8 cellular contexts compared by ENCODE assay signal in genomic region chr3:141368062-141368924, GRCh38. TPM values are rescaled to one million over a fixed set of nuclear protein-coding genes. Genes with fewer than 3 reads are reported as not detected.
DNase-seq lines count a peak whose midpoint lies in the region; ATAC-seq and TF ChIP-seq lines count a peak whose summit lies in the region.

A gene with protein sequence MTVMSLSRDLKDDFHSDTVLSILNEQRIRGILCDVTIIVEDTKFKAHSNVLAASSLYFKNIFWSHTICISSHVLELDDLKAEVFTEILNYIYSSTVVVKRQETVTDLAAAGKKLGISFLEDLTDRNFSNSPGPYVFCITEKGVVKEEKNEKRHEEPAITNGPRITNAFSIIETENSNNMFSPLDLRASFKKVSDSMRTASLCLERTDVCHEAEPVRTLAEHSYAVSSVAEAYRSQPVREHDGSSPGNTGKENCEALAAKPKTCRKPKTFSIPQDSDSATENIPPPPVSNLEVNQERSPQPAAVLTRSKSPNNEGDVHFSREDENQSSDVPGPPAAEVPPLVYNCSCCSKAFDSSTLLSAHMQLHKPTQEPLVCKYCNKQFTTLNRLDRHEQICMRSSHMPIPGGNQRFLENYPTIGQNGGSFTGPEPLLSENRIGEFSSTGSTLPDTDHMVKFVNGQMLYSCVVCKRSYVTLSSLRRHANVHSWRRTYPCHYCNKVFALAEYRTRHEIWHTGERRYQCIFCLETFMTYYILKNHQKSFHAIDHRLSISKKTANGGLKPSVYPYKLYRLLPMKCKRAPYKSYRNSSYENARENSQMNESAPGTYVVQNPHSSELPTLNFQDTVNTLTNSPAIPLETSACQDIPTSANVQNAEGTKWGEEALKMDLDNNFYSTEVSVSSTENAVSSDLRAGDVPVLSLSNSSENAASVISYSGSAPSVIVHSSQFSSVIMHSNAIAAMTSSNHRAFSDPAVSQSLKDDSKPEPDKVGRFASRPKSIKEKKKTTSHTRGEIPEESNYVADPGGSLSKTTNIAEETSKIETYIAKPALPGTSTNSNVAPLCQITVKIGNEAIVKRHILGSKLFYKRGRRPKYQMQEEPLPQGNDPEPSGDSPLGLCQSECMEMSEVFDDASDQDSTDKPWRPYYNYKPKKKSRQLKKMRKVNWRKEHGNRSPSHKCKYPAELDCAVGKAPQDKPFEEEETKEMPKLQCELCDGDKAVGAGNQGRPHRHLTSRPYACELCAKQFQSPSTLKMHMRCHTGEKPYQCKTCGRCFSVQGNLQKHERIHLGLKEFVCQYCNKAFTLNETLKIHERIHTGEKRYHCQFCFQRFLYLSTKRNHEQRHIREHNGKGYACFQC (N-terminal part only) (plus strand): TSS chr3:141368504. CDS start chr3:141442389, 73,885 bp downstream.

- DNase-seq in CD14-positive monocyte (ENCODE audit: low spot score) (peak; percentile 76), HS-27A (ENCODE audit: low read depth) (peak; percentile 97), globus pallidus (ENCODE audit: low spot score) (peak; percentile 96)
- no peak for DNase-seq in activated CD8-positive, alpha-beta T cell treated with anti-CD3 and anti-CD28 coated beads for 36 hours
- DNase-seq in stimulated activated CD4-positive, alpha-beta T cell treated with anti-CD3 and anti-CD28 coated beads, Interleukin-2, amount 100 ng/mL, for 24 hours: no peak
- no peak for DNase-seq in activated naive CD4-positive, alpha-beta T cell (lab: John Stamatoyannopoulos, UW)

- H3K36me3 ChIP-seq in neural cell (ENCODE audit: insufficient read depth, low read length): no peaks in the 10 kb centered on the region

- no peak for TF ChIP-seq RAD21 in neural cell (conservative IDR thresholded peaks at IDR 0.05)

- H3K9ac ChIP-seq in neural cell (ENCODE audit: low read length): no peak within 1 kb of the TSS

- no peak within 1 kb of the TSS for H2AFZ ChIP-seq in neural cell (ENCODE audit: low read depth, low read length)

- no peak within 1 kb of the TSS for H3K4me2 ChIP-seq in neural cell (ENCODE audit: low read length)

- peaks cover 0 to 3% (median 0%) of the 10 kb centered on the region in 7 donors for H3K9me3 Mint-ChIP-seq in CD14-positive monocyte
- H3K9me3 Mint-ChIP-seq in activated CD8-positive, alpha-beta T cell treated with anti-CD3 and anti-CD28 coated beads for 36 hours: peaks cover 2% of the 10 kb centered on the region

- no peaks in the 10 kb centered on the region for H3K36me3 Mint-ChIP-seq in CD14-positive monocyte
- no peaks in the 10 kb centered on the region for H3K36me3 Mint-ChIP-seq in activated CD8-positive, alpha-beta T cell treated with anti-CD3 and anti-CD28 coated beads for 36 hours (ENCODE audit: low read depth)

- H3K27me3 Mint-ChIP-seq in CD14-positive monocyte (ENCODE audit: low read depth in 3 of 3): peaks cover 0 to 3% (median 0%) of the 10 kb centered on the region in 3 donors
- no peaks in the 10 kb centered on the region for H3K27me3 Mint-ChIP-seq in activated CD8-positive, alpha-beta T cell treated with anti-CD3 and anti-CD28 coated beads for 36 hours

- no peaks in the 10 kb centered on the region for H3K9me2 ChIP-seq in neural cell (ENCODE audit: insufficient read depth, low read length)

- H3K27me3 ChIP-seq in neural cell (ENCODE audit: insufficient read depth, low read depth, low read length): no peaks in the 10 kb centered on the region

- no peaks in the 10 kb centered on the region for H3K79me2 ChIP-seq in neural cell (replicated peaks; ENCODE audit: insufficient read depth, low read length)

- H3K4me3 Mint-ChIP-seq in CD14-positive monocyte: peak within 1 kb of the TSS; percentile 66 to 84
- no peak within 1 kb of the TSS for H3K4me3 Mint-ChIP-seq in activated CD8-positive, alpha-beta T cell treated with anti-CD3 and anti-CD28 coated beads for 36 hours

- H3K4me1 Mint-ChIP-seq in CD14-positive monocyte: peaks cover 19% of the 10 kb centered on the region
- H3K4me1 Mint-ChIP-seq in activated CD8-positive, alpha-beta T cell treated with anti-CD3 and anti-CD28 coated beads for 36 hours (ENCODE audit: low read depth): peaks cover 41% of the 10 kb centered on the region

- H3K9me3 ChIP-seq in neural cell (ENCODE audit: low read length): no peaks in the 10 kb centered on the region

- H3F3A ChIP-seq in neural cell (ENCODE audit: insufficient read depth, low read length, poor library complexity, severe bottlenecking): no peaks in the 10 kb centered on the region

- H3K27ac ChIP-seq in neural cell (ENCODE audit: low read length): no peak within 1 kb of the TSS

- CTCF ChIA-PET in activated CD8-positive, alpha-beta T cell treated with anti-CD3 and anti-CD28 coated beads for 36 hours (lab: Charles Lee): interaction anchor here (1.6 to 3.1 kb wide), 4 partner anchors 61 to 87 kb away, joined by 4 to 13 read pairs (median 8); no protein-coding TSS in a partner anchor

- no peak for TF ChIP-seq EP300 in neural cell (conservative IDR thresholded peaks at IDR 0.05; ENCODE audit: poor library complexity, severe bottlenecking)

- H3K27ac Mint-ChIP-seq in CD14-positive monocyte: peak within 1 kb of the TSS; percentile 76 to 97 (median 86)
- no peak within 1 kb of the TSS for H3K27ac Mint-ChIP-seq in activated CD8-positive, alpha-beta T cell treated with anti-CD3 and anti-CD28 coated beads for 36 hours

- H4K20me1 ChIP-seq in neural cell (ENCODE audit: insufficient read depth): no peaks in the 10 kb centered on the region

- TF ChIP-seq CTCF in CD14-positive monocyte (IDR thresholded peaks at IDR 0.05) (no peak), neural cell (IDR thresholded peaks at IDR 0.05; ENCODE audit: poor library complexity, severe bottlenecking) (no peak)
- no peak for TF ChIP-seq CTCF in activated CD8-positive, alpha-beta T cell treated with anti-CD3 and anti-CD28 coated beads for 36 hours (IDR thresholded peaks at IDR 0.05)

- H3K4me3 ChIP-seq in neural cell (ENCODE audit: low read length): no peak within 1 kb of the TSS

- no peak for ATAC-seq in activated CD8-positive, alpha-beta T cell treated with anti-CD3 and anti-CD28 coated beads for 36 hours
- no peak for ATAC-seq in HG02678 (IDR thresholded peaks at IDR 0.05; ENCODE audit: unreplicated experiment)

- intact Hi-C loops in CD14-positive monocyte (cut with micrococcal nuclease): no loop called here
- intact Hi-C loops in activated CD8-positive, alpha-beta T cell treated with anti-CD3 and anti-CD28 coated beads for 36 hours (cut with micrococcal nuclease): no loop called here

- POLR2A ChIA-PET in activated CD8-positive, alpha-beta T cell treated with anti-CD3 and anti-CD28 coated beads for 36 hours (lab: Charles Lee): no interaction called here

TF ChIP-seq in neural cell, 6 proteins besides CTCF, POLR2A, EP300 and RAD21:
- TF ChIP-seq TAF1 (IDR thresholded peaks at IDR 0.05; ENCODE audit: low read depth): no peak
- TF ChIP-seq MXI1 (conservative IDR thresholded peaks at IDR 0.05; ENCODE audit: poor library complexity, severe bottlenecking): no peak
- no peak for TF ChIP-seq SMC3 (conservative IDR thresholded peaks at IDR 0.05; ENCODE audit: poor library complexity)
- TF ChIP-seq EZH2 (IDR thresholded peaks at IDR 0.05; ENCODE audit: borderline replicate concordance, insufficient read depth, low read length, poor library complexity, severe bottlenecking): no peak
- no peak for TF ChIP-seq REST (IDR thresholded peaks at IDR 0.05; ENCODE audit: borderline replicate concordance)
- no peak for TF ChIP-seq POLR2AphosphoS5 (IDR thresholded peaks at IDR 0.05)

RNA-seq across cellular contexts. Expression of the gene that starts here (rescaled TPM):
- polyA plus RNA-seq in CD14-positive monocyte (10 to 100 TPM; 19.0 to 28.5 TPM), neural cell (14.8 and 18.7 TPM in 2 replicates)
- total RNA-seq in activated CD8-positive, alpha-beta T cell treated with anti-CD3 and anti-CD28 coated beads for 36 hours: 10 to 100 TPM; 20.4 to 21.2 TPM
- 96.4 and 136 TPM in 2 replicates for polyA minus RNA-seq in neural cell

Comparison
In these comparisons a context has a peak if more than half of its experiments do, and no peak if none do; other contexts are left out.
1. DNase-seq: peak in CD14-positive monocyte (single experiment), HS-27A (single experiment) and globus pallidus (single experiment); none in activated CD8-positive, alpha-beta T cell treated with anti-CD3 and anti-CD28 coated beads for 36 hours (single experiment), stimulated activated CD4-positive, alpha-beta T cell treated with anti-CD3 and anti-CD28 coated beads, Interleukin-2, amount 100 ng/mL, for 24 hours (0 of 2) and activated naive CD4-positive, alpha-beta T cell (0 of 4).